26 cellular contexts compared by ENCODE assay signal in the genomic region with DNA sequence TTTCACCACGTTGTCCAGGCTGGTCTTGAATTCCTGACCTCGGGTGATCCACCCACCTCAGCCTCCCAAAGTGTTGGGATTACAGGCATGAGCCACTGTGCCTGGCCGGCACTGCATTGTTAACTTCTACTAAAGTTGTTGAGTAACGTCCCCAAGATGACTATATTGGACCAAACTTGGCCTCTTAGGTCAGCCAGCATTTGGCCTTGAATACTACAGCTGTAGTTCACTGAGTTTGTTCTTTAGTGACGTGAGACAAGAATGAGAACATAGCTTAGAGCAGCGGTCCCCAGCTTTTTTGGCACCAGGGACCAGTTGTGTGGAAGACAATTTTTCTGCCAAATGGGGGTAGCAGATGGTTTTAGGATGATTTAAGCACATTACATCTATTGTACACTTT.
"Had no signal": no experiment of that assay in that cellular context is flagged by ENCODE, and none has a peak within 500 bp of the region (broad histone marks: within the 10 kb centered on the region; RNA-seq: fewer than 3 reads in every experiment).

No MANE protein-coding gene starts in this region.

- H3K27me3 Mint-ChIP-seq: dendritic cell treated with granulocyte-macrophage colony-stimulating factor and Interleukin-4, amounts not matched to agents 40 ng/mL and 50 ng/mL, for 4 days; stimulated activated naive B cell treated with anti-CD40 and anti-IgM and Interleukin-4, amounts not matched to agents 10 μg/mL and 1 μg/mL and 100 μg/mL, for 72 hours; stimulated activated naive CD8-positive, alpha-beta T cell treated with anti-CD3 and anti-CD28 coated beads, Interleukin-15, Interleukin-2, amounts not matched to agents 100 ng/mL and 50 ng/mL, for 24 hours had no signal

- H3K9me3 ChIP-seq: colonic mucosa, esophagus squamous epithelium, heart right ventricle, left lung, lower lobe of right lung, neutrophil, prostate gland, vagina had no signal

- DNase-seq: colonic mucosa; effector memory CD4-positive, alpha-beta T cell; erythroblast; esophagus squamous epithelium; foreskin melanocyte; glutamatergic neuron; heart right ventricle; hippocampal formation; left cardiac atrium; left lung; lower lobe of right lung; natural killer cell; right cardiac atrium; small intestine; stimulated activated CD4-positive, alpha-beta T cell treated with anti-CD3 and anti-CD28 coated beads, Interleukin-15, amount 100 ng/mL, for 24 hours; stimulated activated CD4-positive, alpha-beta T cell treated with anti-CD3 and anti-CD28 coated beads, Interleukin-2, amount 100 ng/mL, for 48 hours; stimulated activated naive B cell treated with anti-CD40 and anti-IgM and Interleukin-4, amounts not matched to agents 10 μg/mL and 1 μg/mL and 100 μg/mL, for 72 hours; trophoblast cell had no signal

- ATAC-seq: left cardiac atrium; left lung; lower lobe of right lung; natural killer cell; right cardiac atrium; stimulated activated naive B cell treated with anti-CD40 and anti-IgM and Interleukin-4, amounts not matched to agents 10 μg/mL and 1 μg/mL and 100 μg/mL, for 72 hours had no signal

- H3K36me3 Mint-ChIP-seq: natural killer cell; stimulated activated naive B cell treated with anti-CD40 and anti-IgM and Interleukin-4, amounts not matched to agents 10 μg/mL and 1 μg/mL and 100 μg/mL, for 72 hours had no signal

- H3K4me3 Mint-ChIP-seq: central memory CD8-positive, alpha-beta T cell; dendritic cell treated with granulocyte-macrophage colony-stimulating factor and Interleukin-4, amounts not matched to agents 40 ng/mL and 50 ng/mL, for 4 days; natural killer cell; stimulated activated naive B cell treated with anti-CD40 and anti-IgM and Interleukin-4, amounts not matched to agents 10 μg/mL and 1 μg/mL and 100 μg/mL, for 72 hours; stimulated activated naive CD8-positive, alpha-beta T cell treated with anti-CD3 and anti-CD28 coated beads, Interleukin-15, Interleukin-2, amounts not matched to agents 100 ng/mL and 50 ng/mL, for 24 hours had no signal

- H3K9me3 Mint-ChIP-seq: central memory CD8-positive, alpha-beta T cell; dendritic cell treated with granulocyte-macrophage colony-stimulating factor and Interleukin-4, amounts not matched to agents 40 ng/mL and 50 ng/mL, for 4 days; natural killer cell; stimulated activated naive CD8-positive, alpha-beta T cell treated with anti-CD3 and anti-CD28 coated beads, Interleukin-15, Interleukin-2, amounts not matched to agents 100 ng/mL and 50 ng/mL, for 24 hours had no signal

- H3K4me1 ChIP-seq: colonic mucosa, esophagus squamous epithelium, left lung, lower lobe of right lung, prostate gland, vagina had no signal

- H3K36me3 ChIP-seq: colonic mucosa, esophagus squamous epithelium, heart right ventricle, left lung, lower lobe of right lung, neutrophil, prostate gland, vagina had no signal

- FAIRE-seq: endometrium, islet of Langerhans, small intestine had no signal

- H3K27me3 ChIP-seq: colonic mucosa, esophagus squamous epithelium, heart right ventricle, left lung, neutrophil, vagina had no signal

- H3K27ac Mint-ChIP-seq: dendritic cell treated with granulocyte-macrophage colony-stimulating factor and Interleukin-4, amounts not matched to agents 40 ng/mL and 50 ng/mL, for 4 days; natural killer cell; stimulated activated naive B cell treated with anti-CD40 and anti-IgM and Interleukin-4, amounts not matched to agents 10 μg/mL and 1 μg/mL and 100 μg/mL, for 72 hours; stimulated activated naive CD8-positive, alpha-beta T cell treated with anti-CD3 and anti-CD28 coated beads, Interleukin-15, Interleukin-2, amounts not matched to agents 100 ng/mL and 50 ng/mL, for 24 hours had no signal

- H3K4me1 Mint-ChIP-seq: central memory CD8-positive, alpha-beta T cell; natural killer cell; stimulated activated naive B cell treated with anti-CD40 and anti-IgM and Interleukin-4, amounts not matched to agents 10 μg/mL and 1 μg/mL and 100 μg/mL, for 72 hours had no signal

- H3K27ac ChIP-seq: colonic mucosa, esophagus squamous epithelium, heart right ventricle, left lung, lower lobe of right lung, neutrophil, prostate gland, vagina had no signal

- H3K4me3 ChIP-seq: colonic mucosa, esophagus squamous epithelium, heart right ventricle, left lung, lower lobe of right lung, prostate gland, vagina had no signal
